Comparison of ENCODE assay signal across 24 cellular contexts in genomic region chr5:9118852-9119251, GRCh38.
"Had no signal": no experiment of that assay in that cellular context is flagged by ENCODE, and none has a peak within 500 bp of the region (broad histone marks: within the 10 kb centered on the region; RNA-seq: fewer than 3 reads in every experiment).

No MANE protein-coding gene starts in this region.

- H3K27me3 ChIP-seq: heart right ventricle, hepatocyte, pancreas, spleen, stomach, testis, thyroid gland, transverse colon, upper lobe of right lung had no signal

- H3K4me3 Mint-ChIP-seq: naive thymus-derived CD4-positive, alpha-beta T cell; natural killer cell treated with Interleukin-12 subunit alpha and Interleukin-12 subunit beta and Interleukin-15 and Interleukin-18, amount 100 ng/mL, for 72 hours; stimulated activated effector memory CD8-positive, alpha-beta T cell treated with anti-CD3 and anti-CD28 coated beads, Interleukin-12 subunit alpha, Interleukin-12 subunit beta, amount 100 ng/mL, for 72 hours had no signal

- H3K4me1 ChIP-seq: heart right ventricle, left ventricle myocardium inferior, pancreas, psoas muscle, spleen, testis, thyroid gland, transverse colon, upper lobe of right lung had no signal

- ATAC-seq: heart right ventricle; mucosa of descending colon; naive thymus-derived CD4-positive, alpha-beta T cell; natural killer cell treated with Interleukin-12 subunit alpha and Interleukin-12 subunit beta and Interleukin-15 and Interleukin-18, amount 100 ng/mL, for 72 hours; pancreas; psoas muscle; right cardiac atrium; sciatic nerve; stimulated activated effector memory CD8-positive, alpha-beta T cell treated with anti-CD3 and anti-CD28 coated beads, Interleukin-12 subunit alpha, Interleukin-12 subunit beta, amount 100 ng/mL, for 72 hours; stimulated activated naive CD8-positive, alpha-beta T cell treated with anti-CD3 and anti-CD28 coated beads, Interleukin-15, Interleukin-2, amounts not matched to agents 100 U/mL and 50 U/mL, for 24 hours; upper lobe of right lung had no signal

- H3K36me3 Mint-ChIP-seq: naive thymus-derived CD4-positive, alpha-beta T cell; natural killer cell treated with Interleukin-12 subunit alpha and Interleukin-12 subunit beta and Interleukin-15 and Interleukin-18, amount 100 ng/mL, for 72 hours; stimulated activated effector memory CD8-positive, alpha-beta T cell treated with anti-CD3 and anti-CD28 coated beads, Interleukin-12 subunit alpha, Interleukin-12 subunit beta, amount 100 ng/mL, for 72 hours had no signal

- H3K27me3 Mint-ChIP-seq: natural killer cell treated with Interleukin-12 subunit alpha and Interleukin-12 subunit beta and Interleukin-15 and Interleukin-18, amount 100 ng/mL, for 72 hours had no signal

- H3K27ac ChIP-seq: heart right ventricle, hepatocyte, left ventricle myocardium inferior, pancreas, psoas muscle, spleen, stomach, testis, thyroid gland, transverse colon, upper lobe of right lung had no signal

- H3K27ac Mint-ChIP-seq: naive thymus-derived CD4-positive, alpha-beta T cell; natural killer cell treated with Interleukin-12 subunit alpha and Interleukin-12 subunit beta and Interleukin-15 and Interleukin-18, amount 100 ng/mL, for 72 hours; stimulated activated effector memory CD8-positive, alpha-beta T cell treated with anti-CD3 and anti-CD28 coated beads, Interleukin-12 subunit alpha, Interleukin-12 subunit beta, amount 100 ng/mL, for 72 hours had no signal

- H3K4me1 Mint-ChIP-seq: naive thymus-derived CD4-positive, alpha-beta T cell; stimulated activated effector memory CD8-positive, alpha-beta T cell treated with anti-CD3 and anti-CD28 coated beads, Interleukin-12 subunit alpha, Interleukin-12 subunit beta, amount 100 ng/mL, for 72 hours had no signal

- H3K79me2 ChIP-seq: hepatocyte had no signal

- DNase-seq: heart right ventricle; islet precursor cell; left ventricle myocardium inferior; midbrain; mucosa of descending colon; naive thymus-derived CD4-positive, alpha-beta T cell; nucleus accumbens; psoas muscle; right cardiac atrium; small intestine; spleen; stimulated activated CD4-positive, alpha-beta T cell treated with anti-CD3 and anti-CD28 coated beads, Interleukin-4, amount 100 ng/mL, for 24 hours; stimulated activated naive CD8-positive, alpha-beta T cell treated with anti-CD3 and anti-CD28 coated beads, Interleukin-15, Interleukin-2, amounts not matched to agents 100 U/mL and 50 U/mL, for 24 hours; stomach; testis; thyroid gland; transverse colon; upper lobe of right lung had no signal

- H3K4me3 ChIP-seq: heart right ventricle, hepatocyte, left ventricle myocardium inferior, lung, mucosa of descending colon, pancreas, psoas muscle, spleen, stomach, testis, thyroid gland, transverse colon, upper lobe of right lung had no signal

- H3K9me3 ChIP-seq: mucosa of descending colon, pancreas, stomach, testis, thyroid gland, transverse colon, upper lobe of right lung had no signal

- H2AFZ ChIP-seq: hepatocyte had no signal

- H3K4me2 ChIP-seq: hepatocyte had no signal

- H3K36me3 ChIP-seq: pancreas, spleen, stomach, thyroid gland, transverse colon, upper lobe of right lung had no signal
